ENCODE assay signal across 11 cellular contexts in genomic region chr10:71694039-71694471, GRCh38. TPM values are rescaled to one million over a fixed set of nuclear protein-coding genes. Genes with fewer than 3 reads are reported as not detected.
DNase-seq lines count a peak whose midpoint lies in the region; ATAC-seq and TF ChIP-seq lines count a peak whose summit lies in the region.
"Had no signal": no experiment of that assay in that cellular context is flagged by ENCODE, and none has a peak within 500 bp of the region (broad histone marks: within the 10 kb centered on the region; RNA-seq: fewer than 3 reads in every experiment).

No MANE protein-coding gene starts in this region.

- H3K4me1 Mint-ChIP-seq in CD14-positive monocyte = peaks cover 67% of the 10 kb centered on the region
- H3K4me1 Mint-ChIP-seq: brain had no signal

- H3K27ac Mint-ChIP-seq in CD14-positive monocyte = peak overlapping the region; percentile 90 to 97 (median 94)
- H3K27ac Mint-ChIP-seq: brain, type B pancreatic cell had no signal

- H3K9me3 Mint-ChIP-seq in CD14-positive monocyte = peaks cover 0 to 9% (median 6%) of the 10 kb centered on the region in 7 donors
- H3K9me3 Mint-ChIP-seq: brain, type B pancreatic cell had no signal

- DNase-seq in CD14-positive monocyte (ENCODE audit: low spot score) (no peak), kidney glomerular epithelial cell (lab: John Stamatoyannopoulos, UW) (no peak), ovary (no peak), erythroblast (lab: John Stamatoyannopoulos, UW) (no peak)
- DNase-seq: foreskin melanocyte had no signal

- peak overlapping the region; percentile 72 to 86 for H3K4me3 Mint-ChIP-seq in CD14-positive monocyte
- H3K4me3 Mint-ChIP-seq: brain, type B pancreatic cell had no signal

- in situ Hi-C loops in GM18951 (cut with MboI; ENCODE audit: low sequenced_read_pairs, unreplicated experiment) = no loop called here

- TF ChIP-seq POLR2A in GM18951 (IDR thresholded peaks at IDR 0.05; ENCODE audit: extremely low read depth, insufficient read depth, insufficient read length) (peak; percentile 19), gastroesophageal sphincter (IDR thresholded peaks at IDR 0.05) (no peak), ovary (IDR thresholded peaks at IDR 0.05) (no peak), erythroblast (IDR thresholded peaks at IDR 0.05; ENCODE audit: low read length) (no peak)

- peak overlapping the region in 3 of 4 donors; percentile 21 to 49 (median 47) for H3K27ac ChIP-seq in gastroesophageal sphincter
- H3K27ac ChIP-seq in ovary = no peak overlapping the region

- peaks cover 0 to 5% (median 0%) of the 10 kb centered on the region in 3 donors for H3K27me3 Mint-ChIP-seq in CD14-positive monocyte (ENCODE audit: low read depth in 3 of 3)
- H3K27me3 Mint-ChIP-seq: brain, type B pancreatic cell had no signal

- 80 to 84% methylated on average over 1 to 6 of the region's 18 CpGs for WGBS in gastroesophageal sphincter (ENCODE audit: low coverage in 1 of 2), 2 donors
- WGBS in ovary, 3 donors = 85 to 90% (median 86%) methylated on average over 18 of the region's 18 CpGs

- no peak for TF ChIP-seq EP300 in gastroesophageal sphincter (IDR thresholded peaks at IDR 0.05)
- TF ChIP-seq EP300 in ovary (IDR thresholded peaks at IDR 0.05) = no peak

- peaks cover 10 to 30% of the 10 kb centered on the region in 2 donors for H3K36me3 Mint-ChIP-seq in CD14-positive monocyte
- H3K36me3 Mint-ChIP-seq: brain, type B pancreatic cell had no signal

- peaks cover 0 to 7% (median 0%) of the 10 kb centered on the region in 3 donors for H3K9me3 ChIP-seq in gastroesophageal sphincter
- no peaks in the 10 kb centered on the region for H3K9me3 ChIP-seq in ovary

- H3K27me3 ChIP-seq in gastroesophageal sphincter (no peaks in the 10 kb centered on the region), ovary (no peaks in the 10 kb centered on the region)

- H3K4me1 ChIP-seq in gastroesophageal sphincter = peaks cover 0 to 52% (median 0%) of the 10 kb centered on the region in 3 donors
- H3K4me1 ChIP-seq in ovary (ENCODE audit: insufficient read depth) = no peaks in the 10 kb centered on the region

- ATAC-seq in HG03280 (IDR thresholded peaks at IDR 0.05; ENCODE audit: unreplicated experiment) (peak; percentile 13), gastroesophageal sphincter (no peak), HG03135 (IDR thresholded peaks at IDR 0.05; ENCODE audit: unreplicated experiment) (no peak)

- H3K36me3 ChIP-seq in gastroesophageal sphincter (no peaks in the 10 kb centered on the region), ovary (no peaks in the 10 kb centered on the region)

- TF ChIP-seq CTCF in CD14-positive monocyte (IDR thresholded peaks at IDR 0.05) (no peak), gastroesophageal sphincter (IDR thresholded peaks at IDR 0.05) (no peak), ovary (IDR thresholded peaks at IDR 0.05) (no peak)

- H3K4me3 ChIP-seq in gastroesophageal sphincter = no peak overlapping the region
- H3K4me3 ChIP-seq in ovary = no peak overlapping the region

- intact Hi-C loops in CD14-positive monocyte (cut with micrococcal nuclease) = loop anchor here (5.0 kb wide), 2 partner anchors 57 to 312 kb away; no protein-coding TSS in a partner anchor
- intact Hi-C loops in ovary (cut with DNase I) = no loop called here

RNA-seq across cellular contexts. Expression of gene C10orf105, which starts 25.5 kb away (rescaled TPM):
- polyA plus RNA-seq in CD14-positive monocyte (under 1 TPM; 0.18 to 0.48 TPM), ovary (under 1 TPM; 0.20 to 0.27 TPM)
- total RNA-seq in gastroesophageal sphincter (under 1 TPM in 1 of 4 donors, not detected in 3; 0.13 TPM), ovary (under 1 TPM; 0.11 to 0.45 (median 0.27) TPM)

Comparison
In these comparisons a context has a peak if more than half of its experiments do, and no peak if none do; other contexts are left out.
1. H3K27ac ChIP-seq: peak in gastroesophageal sphincter (3 of 4); none in ovary (0 of 2).
2. intact Hi-C loops: an anchor here in CD14-positive monocyte (5.0 kb wide); none called in ovary.